8 cellular contexts compared by ENCODE assay signal in the genomic region with DNA sequence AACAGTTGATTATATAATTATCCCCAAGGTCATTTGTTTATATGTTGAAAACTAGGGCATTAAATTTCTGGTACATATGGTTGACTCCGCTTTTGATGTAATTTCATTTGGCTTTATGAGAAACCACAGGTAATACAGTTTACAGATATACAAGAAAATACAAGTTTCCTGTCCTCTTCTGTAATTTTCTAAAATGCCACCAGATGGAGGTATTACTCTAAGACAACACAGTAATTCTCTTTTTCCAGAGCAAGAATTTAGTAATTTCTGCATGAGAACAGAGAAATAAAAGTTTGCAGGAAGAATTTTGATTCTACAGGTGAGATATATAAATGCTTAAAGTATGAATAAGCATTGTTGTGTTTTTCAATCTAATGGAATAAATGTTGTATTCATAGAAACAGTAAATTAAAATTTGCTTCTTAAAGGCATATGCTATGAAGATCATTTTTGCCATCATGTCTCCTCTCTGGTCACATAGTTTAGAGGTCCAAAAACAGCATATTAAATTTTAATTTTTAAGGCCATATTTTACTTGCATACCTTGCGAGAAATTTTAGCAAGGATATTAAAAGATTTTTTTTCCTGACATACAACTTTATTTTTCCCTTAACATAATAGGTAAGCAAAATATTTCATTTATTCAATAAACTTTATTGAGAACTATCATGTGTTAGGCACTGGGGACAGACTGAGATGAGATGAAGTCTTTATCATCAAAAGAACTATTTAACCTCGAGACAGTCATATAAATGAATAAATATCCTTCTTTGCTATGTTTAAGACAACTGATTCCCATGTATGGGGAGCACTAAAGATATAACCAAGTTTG. TPM values are rescaled to one million over a fixed set of nuclear protein-coding genes. Genes with fewer than 3 reads are reported as not detected.
DNase-seq lines count a peak whose midpoint lies in the region; ATAC-seq and TF ChIP-seq lines count a peak whose summit lies in the region.

No MANE protein-coding gene starts in this region.

- POLR2A ChIA-PET in WTC11 (lab: Charles Lee), result no interaction called here

- H3K27ac Mint-ChIP-seq in WTC11, result no peak overlapping the region

- H3K9me3 Mint-ChIP-seq in WTC11, result no peaks in the 10 kb centered on the region

- H3K9me3 ChIP-seq in hepatocyte (ENCODE audit: low read depth) (no peaks in the 10 kb centered on the region), thyroid gland (no peaks in the 10 kb centered on the region)

- no peak overlapping the region for H2AFZ ChIP-seq in hepatocyte

- no peak overlapping the region for H3K4me2 ChIP-seq in hepatocyte

- peak; percentile 27 for DNase-seq in COR-L47 (lab: John Stamatoyannopoulos, UW)
- no peak for DNase-seq in LNCaP clone FGC (ENCODE audit: low read depth)
- no peak for DNase-seq in WTC11 (ENCODE audit: low spot score)
- DNase-seq in hepatocyte (ENCODE audit: low spot score), result peak; percentile 53
- DNase-seq in thyroid gland, result no peak

- ATAC-seq in GM18907 (IDR thresholded peaks at IDR 0.05; ENCODE audit: unreplicated experiment) (peak; percentile 58), WTC11 (no peak), HG03139 (IDR thresholded peaks at IDR 0.05; ENCODE audit: unreplicated experiment) (no peak), HG03159 (IDR thresholded peaks at IDR 0.05; ENCODE audit: unreplicated experiment) (no peak)

- 79% methylated on average over 3 of the region's 3 CpGs for WGBS in hepatocyte (ENCODE audit: low lambda C conversion rate, missing lambda C conversion rate)
- WGBS in thyroid gland, 2 donors, result 84 to 88% methylated on average over 3 of the region's 3 CpGs

- H3K9me2 ChIP-seq in hepatocyte (replicated peaks; ENCODE audit: insufficient read depth), result no peaks in the 10 kb centered on the region

- H3K27me3 Mint-ChIP-seq in WTC11 (ENCODE audit: low read depth), result no peaks in the 10 kb centered on the region

- intact Hi-C loops in thyroid gland (cut with DNase I), result loop anchor here (2.0 kb wide), 1 partner anchor 123 kb away; no protein-coding TSS in a partner anchor

- H3K4me3 ChIP-seq in LNCaP clone FGC (ENCODE audit: low read depth, low read length) (no peak overlapping the region), hepatocyte (no peak overlapping the region), thyroid gland (replicated peaks in 1 of 3) (no peak overlapping the region)

- no peaks in the 10 kb centered on the region for H3K27me3 ChIP-seq in hepatocyte
- no peaks in the 10 kb centered on the region for H3K27me3 ChIP-seq in thyroid gland

- no peaks in the 10 kb centered on the region for H3K36me3 ChIP-seq in hepatocyte (replicated peaks; ENCODE audit: insufficient read depth, low read depth)
- peaks cover 0 to 6% of the 10 kb centered on the region in 2 donors for H3K36me3 ChIP-seq in thyroid gland

- H3K4me3 Mint-ChIP-seq in WTC11, result no peak overlapping the region

- H4K20me1 ChIP-seq in hepatocyte (ENCODE audit: insufficient read depth, poor library complexity, severe bottlenecking), result peaks cover 18% of the 10 kb centered on the region

- CTCF ChIA-PET in WTC11 (lab: Charles Lee), result interaction anchor here (1.0 to 1.1 kb wide), 2 partner anchors 126 to 127 kb away, joined by 4 read pairs; no protein-coding TSS in a partner anchor

- TF ChIP-seq CTCF in LNCaP clone FGC (IDR thresholded peaks at IDR 0.05; ENCODE audit: control insufficient read depth, extremely low read depth, insufficient read depth), result peak; percentile 45
- peak; percentile 16; the same call in 1 of the 2 replicates for TF ChIP-seq CTCF in WTC11 (IDR thresholded peaks at IDR 0.05)
- peak; percentile 77 for TF ChIP-seq CTCF in hepatocyte (IDR thresholded peaks at IDR 0.05; ENCODE audit: poor library complexity)
- peak in 5 of 6 experiments; percentile 49 to 91 (median 76) for TF ChIP-seq CTCF in thyroid gland (IDR thresholded peaks at IDR 0.05)

- H3K4me1 ChIP-seq in hepatocyte (ENCODE audit: insufficient read depth) (no peaks in the 10 kb centered on the region), thyroid gland (no peaks in the 10 kb centered on the region)

- peaks cover 29% of the 10 kb centered on the region for H3K36me3 Mint-ChIP-seq in WTC11

- TF ChIP-seq POLR2A in thyroid gland (IDR thresholded peaks at IDR 0.05), result no peak

- peaks cover 73% of the 10 kb centered on the region for H3K79me2 ChIP-seq in hepatocyte

- H3K4me1 Mint-ChIP-seq in WTC11, result peaks cover 22% of the 10 kb centered on the region

- H3K27ac ChIP-seq in hepatocyte (no peak overlapping the region), thyroid gland (no peak overlapping the region)

TF ChIP-seq in WTC11, 78 proteins besides CTCF, POLR2A, EP300 and RAD21 (continues in another document):
- TF ChIP-seq, protein P1, sequence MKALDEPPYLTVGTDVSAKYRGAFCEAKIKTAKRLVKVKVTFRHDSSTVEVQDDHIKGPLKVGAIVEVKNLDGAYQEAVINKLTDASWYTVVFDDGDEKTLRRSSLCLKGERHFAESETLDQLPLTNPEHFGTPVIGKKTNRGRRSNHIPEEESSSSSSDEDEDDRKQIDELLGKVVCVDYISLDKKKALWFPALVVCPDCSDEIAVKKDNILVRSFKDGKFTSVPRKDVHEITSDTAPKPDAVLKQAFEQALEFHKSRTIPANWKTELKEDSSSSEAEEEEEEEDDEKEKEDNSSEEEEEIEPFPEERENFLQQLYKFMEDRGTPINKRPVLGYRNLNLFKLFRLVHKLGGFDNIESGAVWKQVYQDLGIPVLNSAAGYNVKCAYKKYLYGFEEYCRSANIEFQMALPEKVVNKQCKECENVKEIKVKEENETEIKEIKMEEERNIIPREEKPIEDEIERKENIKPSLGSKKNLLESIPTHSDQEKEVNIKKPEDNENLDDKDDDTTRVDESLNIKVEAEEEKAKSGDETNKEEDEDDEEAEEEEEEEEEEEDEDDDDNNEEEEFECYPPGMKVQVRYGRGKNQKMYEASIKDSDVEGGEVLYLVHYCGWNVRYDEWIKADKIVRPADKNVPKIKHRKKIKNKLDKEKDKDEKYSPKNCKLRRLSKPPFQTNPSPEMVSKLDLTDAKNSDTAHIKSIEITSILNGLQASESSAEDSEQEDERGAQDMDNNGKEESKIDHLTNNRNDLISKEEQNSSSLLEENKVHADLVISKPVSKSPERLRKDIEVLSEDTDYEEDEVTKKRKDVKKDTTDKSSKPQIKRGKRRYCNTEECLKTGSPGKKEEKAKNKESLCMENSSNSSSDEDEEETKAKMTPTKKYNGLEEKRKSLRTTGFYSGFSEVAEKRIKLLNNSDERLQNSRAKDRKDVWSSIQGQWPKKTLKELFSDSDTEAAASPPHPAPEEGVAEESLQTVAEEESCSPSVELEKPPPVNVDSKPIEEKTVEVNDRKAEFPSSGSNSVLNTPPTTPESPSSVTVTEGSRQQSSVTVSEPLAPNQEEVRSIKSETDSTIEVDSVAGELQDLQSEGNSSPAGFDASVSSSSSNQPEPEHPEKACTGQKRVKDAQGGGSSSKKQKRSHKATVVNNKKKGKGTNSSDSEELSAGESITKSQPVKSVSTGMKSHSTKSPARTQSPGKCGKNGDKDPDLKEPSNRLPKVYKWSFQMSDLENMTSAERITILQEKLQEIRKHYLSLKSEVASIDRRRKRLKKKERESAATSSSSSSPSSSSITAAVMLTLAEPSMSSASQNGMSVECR (CRISPR knock-in tag; IDR thresholded peaks at IDR 0.05; ENCODE audit: borderline replicate concordance), result no peak
- TF ChIP-seq, protein P2, sequence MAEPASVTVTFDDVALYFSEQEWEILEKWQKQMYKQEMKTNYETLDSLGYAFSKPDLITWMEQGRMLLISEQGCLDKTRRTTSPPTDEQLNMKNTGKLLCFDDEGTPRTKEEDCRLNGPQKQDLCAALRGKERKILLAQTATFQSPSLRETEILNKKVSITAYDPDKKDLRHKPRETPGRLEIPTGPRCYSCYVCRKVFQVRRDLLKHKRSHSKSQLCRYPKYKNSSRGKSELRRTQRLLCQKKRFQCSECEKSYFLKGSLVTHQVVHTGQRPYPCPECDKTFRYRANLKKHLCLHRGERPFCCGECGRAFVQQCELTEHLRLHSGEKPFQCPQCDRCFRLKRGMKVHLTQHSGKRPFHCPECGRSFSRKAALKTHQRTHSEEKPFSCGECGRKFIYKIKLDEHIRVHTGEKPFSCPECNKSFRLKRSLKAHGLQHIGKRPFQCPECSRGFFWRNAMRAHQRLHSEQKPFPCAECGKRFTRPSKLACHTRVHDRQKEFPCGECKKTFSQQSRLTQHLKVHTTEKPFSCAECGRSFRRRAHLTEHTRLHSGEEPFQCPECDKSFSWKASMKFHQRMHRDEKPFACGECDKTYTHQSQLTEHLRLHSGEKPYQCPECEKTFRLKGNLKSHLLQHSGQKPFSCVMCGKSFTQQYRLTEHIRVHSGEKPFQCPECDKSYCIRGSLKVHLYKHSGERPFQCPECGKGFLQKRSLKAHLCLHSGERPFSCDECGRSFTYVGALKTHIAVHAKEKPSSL (CRISPR knock-in tag; conservative IDR thresholded peaks at IDR 0.05), result no peak
- TF ChIP-seq EMX1 (CRISPR knock-in tag; IDR thresholded peaks at IDR 0.05) (no peak), ELF4 (CRISPR knock-in tag; IDR thresholded peaks at IDR 0.05; ENCODE audit: low read depth) (no peak), ETV6 (CRISPR knock-in tag; IDR thresholded peaks at IDR 0.05) (no peak), GTF2I (CRISPR knock-in tag; conservative IDR thresholded peaks at IDR 0.05) (no peak), ZNF138 (CRISPR knock-in tag; conservative IDR thresholded peaks at IDR 0.05) (no peak)
- TF ChIP-seq, protein P3, sequence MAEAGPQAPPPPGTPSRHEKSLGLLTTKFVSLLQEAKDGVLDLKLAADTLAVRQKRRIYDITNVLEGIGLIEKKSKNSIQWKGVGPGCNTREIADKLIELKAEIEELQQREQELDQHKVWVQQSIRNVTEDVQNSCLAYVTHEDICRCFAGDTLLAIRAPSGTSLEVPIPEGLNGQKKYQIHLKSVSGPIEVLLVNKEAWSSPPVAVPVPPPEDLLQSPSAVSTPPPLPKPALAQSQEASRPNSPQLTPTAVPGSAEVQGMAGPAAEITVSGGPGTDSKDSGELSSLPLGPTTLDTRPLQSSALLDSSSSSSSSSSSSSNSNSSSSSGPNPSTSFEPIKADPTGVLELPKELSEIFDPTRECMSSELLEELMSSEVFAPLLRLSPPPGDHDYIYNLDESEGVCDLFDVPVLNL (CRISPR knock-in tag; IDR thresholded peaks at IDR 0.05; ENCODE audit: borderline replicate concordance, low read depth), result no peak
- TF ChIP-seq, protein P4, sequence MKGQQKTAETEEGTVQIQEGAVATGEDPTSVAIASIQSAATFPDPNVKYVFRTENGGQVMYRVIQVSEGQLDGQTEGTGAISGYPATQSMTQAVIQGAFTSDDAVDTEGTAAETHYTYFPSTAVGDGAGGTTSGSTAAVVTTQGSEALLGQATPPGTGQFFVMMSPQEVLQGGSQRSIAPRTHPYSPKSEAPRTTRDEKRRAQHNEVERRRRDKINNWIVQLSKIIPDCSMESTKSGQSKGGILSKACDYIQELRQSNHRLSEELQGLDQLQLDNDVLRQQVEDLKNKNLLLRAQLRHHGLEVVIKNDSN (CRISPR knock-in tag; IDR thresholded peaks at IDR 0.05), result no peak

RNA-seq across cellular contexts. Expression of a gene that starts 22.7 kb away (rescaled TPM):
- total RNA-seq in WTC11 (2021) (39.9 to 42.0 TPM (median 41.8 TPM) in 3 replicates), hepatocyte (57.4 and 81.4 TPM in 2 replicates), thyroid gland (10 to 100 TPM; 51.4 to 83.0 (median 63.8) TPM)
- 14.2 and 20.6 TPM in 2 replicates for polyA plus RNA-seq in hepatocyte

Comparison
In these comparisons a context has a peak if more than half of its experiments do, and no peak if none do; other contexts are left out.
1. DNase-seq: peak in COR-L47 (single experiment) and hepatocyte (single experiment); none in LNCaP clone FGC (single experiment), WTC11 (single experiment) and thyroid gland (0 of 2).
2. CTCF ChIP-seq: peak in every context shown above with its lines; median percentile 77 in hepatocyte; 76 in thyroid gland; 45 in LNCaP clone FGC; 16 in WTC11.